28 cellular contexts compared by ENCODE assay signal in the genomic region with DNA sequence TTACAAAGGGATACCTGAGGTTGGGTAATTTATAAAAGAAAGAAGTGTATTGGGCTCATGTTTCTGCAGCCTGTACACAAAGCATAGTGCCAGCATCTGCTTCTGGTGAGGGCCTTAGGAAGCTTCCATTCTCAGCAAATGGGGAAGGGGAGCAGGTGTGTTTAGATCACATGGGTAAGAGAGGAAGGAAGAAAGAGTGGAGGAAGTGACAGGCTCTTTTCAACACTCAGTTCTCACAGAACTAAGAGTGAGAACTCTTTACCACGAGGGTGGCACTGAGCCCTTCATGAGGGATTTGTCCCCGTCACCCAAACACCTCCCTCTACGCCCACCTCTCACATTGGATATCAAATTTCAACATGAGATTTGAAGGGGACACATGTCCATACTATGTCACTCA. TPM values are rescaled to one million over a fixed set of nuclear protein-coding genes. Genes with fewer than 3 reads are reported as not detected.
A peak's percentile ranks its signal among the peaks of the same experiment; 100 is the strongest.
DNase-seq lines count a peak whose midpoint lies in the region; ATAC-seq and TF ChIP-seq lines count a peak whose summit lies in the region.
"Had no signal": no experiment of that assay in that cellular context is flagged by ENCODE, and none has a peak within 500 bp of the region (broad histone marks: within the 10 kb centered on the region; RNA-seq: fewer than 3 reads in every experiment).

No MANE protein-coding gene starts in this region.

- H3K4me3 Mint-ChIP-seq in activated CD8-positive, alpha-beta memory T cell treated with anti-CD3 and anti-CD28 coated beads, Interleukin-2, amount 10 ng/mL, durations not matched to agents 7 days and 5 days: no peak overlapping the region
- H3K4me3 Mint-ChIP-seq in memory B cell: no peak overlapping the region

- intact Hi-C loops in OCI-LY7 (cut with micrococcal nuclease; ENCODE audit: unreplicated experiment): no loop called here
- intact Hi-C loops in lower lobe of right lung (cut with DNase I): no loop called here
- intact Hi-C loops in Right ventricle myocardium superior (cut with DNase I): no loop called here

- peak; percentile 1 for DNase-seq in activated CD8-positive, alpha-beta memory T cell treated with anti-CD3 and anti-CD28 coated beads for 24 hours
- DNase-seq in activated CD8-positive, alpha-beta memory T cell treated with anti-CD3 and anti-CD28 coated beads, Interleukin-2, amount 10 ng/mL, durations not matched to agents 7 days and 5 days: no peak
- DNase-seq in OCI-LY7 (ENCODE audit: low spot score): peak; percentile 85
- no peak for DNase-seq in memory B cell (ENCODE audit: low spot score in 2 of 2)
- no peak for DNase-seq in lower lobe of right lung
- DNase-seq in Right ventricle myocardium superior: no peak
- DNase-seq in activated naive CD4-positive, alpha-beta T cell (lab: John Stamatoyannopoulos, UW): no peak
- DNase-seq: ACHN; Calu3; CD8-positive, alpha-beta memory T cell; DMS153; GOT3; IMR-90; Karpas-422; NCI-H1092; NCI-H1436 treated with DMSO at 0.1 percent for 48 hours; NCI-H2081; NCI-H2171; NCI-H345; NCI-H524 treated with DMSO at 0.1 percent for 48 hours; NCI-H82 had no signal

- H3K27me3 ChIP-seq in lower lobe of right lung (ENCODE audit: low read depth): no peaks in the 10 kb centered on the region
- H3K27me3 ChIP-seq: SJSA1 had no signal

- no peaks in the 10 kb centered on the region for H3K36me3 Mint-ChIP-seq in activated CD8-positive, alpha-beta memory T cell treated with anti-CD3 and anti-CD28 coated beads, Interleukin-2, amount 10 ng/mL, durations not matched to agents 7 days and 5 days
- peaks cover 4% of the 10 kb centered on the region for H3K36me3 Mint-ChIP-seq in memory B cell
- H3K36me3 Mint-ChIP-seq: CD8-positive, alpha-beta memory T cell had no signal

- H3K9me3 ChIP-seq in OCI-LY7 (ENCODE audit: low read length) (peaks cover 11% of the 10 kb centered on the region; the same call in 1 of the 2 replicates), lower lobe of right lung (no peaks in the 10 kb centered on the region)
- H3K9me3 ChIP-seq: SJSA1 had no signal

- H3K9me2 ChIP-seq in OCI-LY7 (ENCODE audit: insufficient read depth, low read length): no peaks in the 10 kb centered on the region

- peak overlapping the region; percentile 64 for H3K4me2 ChIP-seq in OCI-LY7 (ENCODE audit: low read length)

- no peak for TF ChIP-seq CTCF in OCI-LY7 (conservative IDR thresholded peaks at IDR 0.05; ENCODE audit: low read length)
- TF ChIP-seq CTCF in lower lobe of right lung (IDR thresholded peaks at IDR 0.05): no peak

- peaks cover 7% of the 10 kb centered on the region; the same call in 1 of the 2 replicates for H3K36me3 ChIP-seq in OCI-LY7 (ENCODE audit: insufficient read depth, low read length)
- H3K36me3 ChIP-seq in lower lobe of right lung: no peaks in the 10 kb centered on the region
- H3K36me3 ChIP-seq: SJSA1 had no signal

- no peaks in the 10 kb centered on the region for H3K9me3 Mint-ChIP-seq in activated CD8-positive, alpha-beta memory T cell treated with anti-CD3 and anti-CD28 coated beads, Interleukin-2, amount 10 ng/mL, durations not matched to agents 7 days and 5 days (ENCODE audit: low read depth)
- peaks cover 3% of the 10 kb centered on the region for H3K9me3 Mint-ChIP-seq in memory B cell

- H3K27ac ChIP-seq in OCI-LY7 (ENCODE audit: low read depth, low read length, poor library complexity, severe bottlenecking): peak overlapping the region; percentile 87
- no peak overlapping the region for H3K27ac ChIP-seq in lower lobe of right lung
- H3K27ac ChIP-seq: 22Rv1, C4-2B, SJSA1 had no signal

- no peaks in the 10 kb centered on the region for H4K20me1 ChIP-seq in OCI-LY7 (ENCODE audit: insufficient read depth, low read length)

- BruUV-seq in OCI-LY7 (replicated peaks; lab: Mats Ljungman, UMichigan): no TSS peak

- H3K4me1 ChIP-seq in OCI-LY7 (ENCODE audit: insufficient read depth, low read length, poor library complexity, severe bottlenecking) (peaks cover 40% of the 10 kb centered on the region), lower lobe of right lung (peaks cover 8% of the 10 kb centered on the region)

- H3K79me2 ChIP-seq in OCI-LY7 (ENCODE audit: insufficient read depth, low read depth, low read length): no peaks in the 10 kb centered on the region

- POLR2A ChIA-PET in OCI-LY7 (lab: Charles Lee): interaction anchor here (0.6 to 1.2 kb wide), 5 partner anchors 10 to 565 kb away, joined by 3 to 5 read pairs (median 4); no protein-coding TSS in a partner anchor

- H3K4me1 Mint-ChIP-seq in activated CD8-positive, alpha-beta memory T cell treated with anti-CD3 and anti-CD28 coated beads, Interleukin-2, amount 10 ng/mL, durations not matched to agents 7 days and 5 days: peaks cover 3% of the 10 kb centered on the region
- H3K4me1 Mint-ChIP-seq in memory B cell: peaks cover 21% of the 10 kb centered on the region

- H3K27me3 Mint-ChIP-seq in activated CD8-positive, alpha-beta memory T cell treated with anti-CD3 and anti-CD28 coated beads, Interleukin-2, amount 10 ng/mL, durations not matched to agents 7 days and 5 days: peaks cover 35% of the 10 kb centered on the region
- H3K27me3 Mint-ChIP-seq in memory B cell: peaks cover 5% of the 10 kb centered on the region

- peak overlapping the region; percentile 90; the same call in 1 of the 2 replicates for H2AFZ ChIP-seq in OCI-LY7 (ENCODE audit: low read length)

- H3K27ac Mint-ChIP-seq in activated CD8-positive, alpha-beta memory T cell treated with anti-CD3 and anti-CD28 coated beads, Interleukin-2, amount 10 ng/mL, durations not matched to agents 7 days and 5 days: no peak overlapping the region
- H3K27ac Mint-ChIP-seq in memory B cell: peak overlapping the region; percentile 21

- H3K4me3 ChIP-seq in OCI-LY7 (ENCODE audit: low read depth, low read length, poor library complexity, severe bottlenecking) (peak overlapping the region; percentile 10), lower lobe of right lung (no peak overlapping the region)
- H3K4me3 ChIP-seq: SJSA1 had no signal

- ATAC-seq in activated CD8-positive, alpha-beta memory T cell treated with anti-CD3 and anti-CD28 coated beads, Interleukin-2, amount 10 ng/mL, durations not matched to agents 7 days and 5 days: no peak
- ATAC-seq in memory B cell (ENCODE audit: low read depth) (no peak), lower lobe of right lung (no peak), Right ventricle myocardium superior (ENCODE audit: poor library complexity) (no peak), HG03095 (IDR thresholded peaks at IDR 0.05; ENCODE audit: unreplicated experiment) (no peak)
- ATAC-seq: HCT116 had no signal

- CTCF ChIA-PET in activated CD8-positive, alpha-beta memory T cell treated with anti-CD3 and anti-CD28 coated beads, Interleukin-2, amount 10 ng/mL, durations not matched to agents 7 days and 5 days (lab: Charles Lee): no interaction called here
- CTCF ChIA-PET in OCI-LY7 (lab: Charles Lee; ENCODE audit: unreplicated experiment): interaction anchor here (1.0 to 1.8 kb wide), 2 partner anchors 9 to 30 kb away, joined by 3 to 6 read pairs; no protein-coding TSS in a partner anchor

RNA-seq across cellular contexts. Expression of gene FAM170B, which starts 0.5 kb away (rescaled TPM):
- total RNA-seq in activated CD8-positive, alpha-beta memory T cell treated with anti-CD3 and anti-CD28 coated beads, Interleukin-2, amount 10 ng/mL, durations not matched to agents 7 days and 5 days: not detected
- 0.31 and 0.38 TPM in 2 replicates for total RNA-seq in OCI-LY7 (2014; rRNA removed; shearing (Covaris generic))
- 0.23 TPM in 1 of 2 replicates, not detected in the other for total RNA-seq in OCI-LY7 (2022)
- not detected for total RNA-seq in lower lobe of right lung
- total RNA-seq in Right ventricle myocardium superior: not detected
- total RNA-seq: Calu3; CD8-positive, alpha-beta memory T cell; IMR-90; MCF 10A; SJSA1; T-helper 1 cell treated with Interleukin-12 subunit alpha and Interleukin-12 subunit beta and Interleukin-4 antibody, amounts not matched to agents 30 ng/mL and 1 ng/mL, for 36 hours had no signal

RNA-seq across cellular contexts. Expression of gene VSTM4, which starts 19.0 kb away (rescaled TPM):
- under 1 TPM in 1 of 2 experiments, not detected in 1; 0.16 TPM for total RNA-seq in activated CD8-positive, alpha-beta memory T cell treated with anti-CD3 and anti-CD28 coated beads, Interleukin-2, amount 10 ng/mL, durations not matched to agents 7 days and 5 days
- total RNA-seq in OCI-LY7 (2014; rRNA removed; shearing (Covaris generic)): not detected in 2 replicates
- total RNA-seq in OCI-LY7 (2022): not detected in 2 replicates
- total RNA-seq in lower lobe of right lung: 18.7 TPM
- total RNA-seq in Right ventricle myocardium superior: 22.4 TPM
- total RNA-seq: Calu3, MCF 10A had no signal

RNA-seq across cellular contexts. Expression of gene TMEM273, which starts 53.9 kb away (rescaled TPM):
- 10 to 100 TPM; 44.9 to 72.0 TPM for total RNA-seq in activated CD8-positive, alpha-beta memory T cell treated with anti-CD3 and anti-CD28 coated beads, Interleukin-2, amount 10 ng/mL, durations not matched to agents 7 days and 5 days
- total RNA-seq in OCI-LY7 (2014; rRNA removed; shearing (Covaris generic)): 1.8 and 5.0 TPM in 2 replicates
- total RNA-seq in OCI-LY7 (2022) (0.82 and 1.3 TPM in 2 replicates), lower lobe of right lung (48.5 TPM), Right ventricle myocardium superior (28.5 TPM)
- total RNA-seq: Calu3, IMR-90, MCF 10A, SJSA1 had no signal

Comparison
In these comparisons a context has a peak if more than half of its experiments do, and no peak if none do; other contexts are left out.
1. DNase-seq: peak in activated CD8-positive, alpha-beta memory T cell treated with anti-CD3 and anti-CD28 coated beads for 24 hours (single experiment) and OCI-LY7 (single experiment); none in activated CD8-positive, alpha-beta memory T cell treated with anti-CD3 and anti-CD28 coated beads, Interleukin-2, amount 10 ng/mL, durations not matched to agents 7 days and 5 days (single experiment), memory B cell (0 of 2), lower lobe of right lung (single experiment), Right ventricle myocardium superior (single experiment) and activated naive CD4-positive, alpha-beta T cell (0 of 4).
2. RNA of gene VSTM4, which starts 19.0 kb away (total RNA-seq): 22.4 TPM in Right ventricle myocardium superior (single experiment) and 18.7 TPM in lower lobe of right lung (single experiment); 0.16 TPM in activated CD8-positive, alpha-beta memory T cell treated with anti-CD3 and anti-CD28 coated beads, Interleukin-2, amount 10 ng/mL, durations not matched to agents 7 days and 5 days and not detected in OCI-LY7; every median in the first group is over 10 times any median in the second.